Comparison of ENCODE assay signal across 8 cellular contexts in the genomic region with DNA sequence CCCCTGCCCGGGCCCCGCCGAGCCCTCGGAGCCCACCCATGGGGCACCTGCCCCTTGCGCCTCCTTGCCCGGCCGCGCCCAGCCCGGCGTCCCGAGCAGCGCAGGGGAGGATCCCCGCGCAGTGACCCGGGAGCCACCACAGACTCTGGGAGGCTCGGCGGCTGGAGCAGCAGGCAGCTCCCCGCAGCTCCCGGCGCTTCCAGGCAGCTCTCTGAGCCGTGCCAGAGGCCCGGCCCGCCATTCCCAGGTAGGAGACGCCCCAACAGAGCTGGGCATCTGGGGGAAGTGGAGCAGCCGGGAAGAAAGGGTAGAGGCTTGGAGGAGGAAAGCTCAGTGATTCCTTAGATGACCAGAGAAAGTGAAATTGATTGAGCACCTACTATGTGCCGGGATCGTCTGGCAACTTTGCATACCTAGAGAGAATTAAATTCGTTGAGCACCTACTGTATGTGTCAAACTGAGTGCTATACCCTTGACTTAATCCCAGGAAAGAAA. TPM values are rescaled to one million over a fixed set of nuclear protein-coding genes. Genes with fewer than 3 reads are reported as not detected.
DNase-seq lines count a peak whose midpoint lies in the region; ATAC-seq and TF ChIP-seq lines count a peak whose summit lies in the region.

No MANE protein-coding gene starts in this region.

- H3K27me3 ChIP-seq in heart left ventricle (peaks cover 0 to 36% (median 0%) of the 10 kb centered on the region in 9 donors), dorsolateral prefrontal cortex (no peaks in the 10 kb centered on the region), mucosa of rectum (ENCODE audit: control insufficient read depth in 2 of 2, insufficient read depth in 2 of 2, low read length in 2 of 2) (peaks cover 7 to 18% of the 10 kb centered on the region in 2 donors)

- H3K9me3 ChIP-seq in heart left ventricle, result no peaks in the 10 kb centered on the region
- H3K9me3 ChIP-seq in mucosa of rectum (ENCODE audit: control insufficient read depth in 2 of 2, low read length in 2 of 2), result no peaks in the 10 kb centered on the region

- 7 to 18% (median 9%) methylated on average over 14 to 28 of the region's 28 CpGs for WGBS in heart left ventricle, 4 donors

- no peaks in the 10 kb centered on the region for H3K36me3 ChIP-seq in heart left ventricle
- H3K36me3 ChIP-seq in mucosa of rectum (ENCODE audit: control insufficient read depth in 2 of 2, insufficient read depth in 2 of 2, low read length in 2 of 2), result no peaks in the 10 kb centered on the region

- H3K4me3 ChIP-seq in heart left ventricle (peak overlapping the region; percentile 36 to 70 (median 58)), dorsolateral prefrontal cortex (peak overlapping the region; percentile 10 to 84 (median 66)), mucosa of rectum (ENCODE audit: low read length in 2 of 2) (peak overlapping the region; percentile 71 to 75)

- ATAC-seq in heart left ventricle (peak in 1 of 4 donors; percentile 26), Right ventricle myocardium inferior (no peak), GM21515 (IDR thresholded peaks at IDR 0.05; ENCODE audit: unreplicated experiment) (no peak)

- TF ChIP-seq POLR2A in heart left ventricle (IDR thresholded peaks at IDR 0.05), result no peak

- H3K27ac ChIP-seq in heart left ventricle (peak overlapping the region in 9 of 12 donors; percentile 24 to 83 (median 53)), dorsolateral prefrontal cortex (peak overlapping the region in 44 of 59 donors; percentile 9 to 80 (median 64)), mucosa of rectum (ENCODE audit: low read depth in 2 of 2, low read length in 2 of 2) (peak overlapping the region; percentile 38 to 46)

- peaks cover 3 to 45% (median 17%) of the 10 kb centered on the region in 12 donors for H3K4me1 ChIP-seq in heart left ventricle
- peaks cover 8 to 12% of the 10 kb centered on the region in 2 donors for H3K4me1 ChIP-seq in mucosa of rectum (ENCODE audit: control insufficient read depth in 2 of 2, insufficient read depth in 2 of 2, low read length in 2 of 2)

- H3K9ac ChIP-seq in mucosa of rectum (ENCODE audit: low read depth in 1 of 2, low read length in 2 of 2), result peak overlapping the region in 1 of 2 donors; percentile 65

- TF ChIP-seq CTCF in heart left ventricle (IDR thresholded peaks at IDR 0.05), result no peak
- TF ChIP-seq CTCF in dorsolateral prefrontal cortex (IDR thresholded peaks at IDR 0.05 in 54 of 56, conservative IDR thresholded peaks at IDR 0.05 in 2 of 56; ENCODE audit: low read depth in 1 of 56, partially characterized antibody in 56 of 56), result no peak

- intact Hi-C loops in heart left ventricle (cut with DNase I), result loop anchor here in 1 of 10 donors (5.0 to 10.0 kb wide), 2 partner anchors 69 to 84 kb away; no protein-coding TSS in a partner anchor
- intact Hi-C loops in Right ventricle myocardium inferior (cut with DNase I), result loop anchor here (1.0 to 5.0 kb wide), 2 partner anchors 41 to 111 kb away; no protein-coding TSS in a partner anchor
- intact Hi-C loops in dorsolateral prefrontal cortex (cut with DNase I), result no loop called here

- DNase-seq in heart left ventricle (peak in 1 of 5 donors; percentile 42), Right ventricle myocardium inferior (ENCODE audit: missing footprints) (no peak), dorsolateral prefrontal cortex (peak in 1 of 10 donors; percentile 19), NCI-H187 treated with DMSO at 0.1 percent for 48 hours (lab: John Stamatoyannopoulos, UW) (no peak), NCI-H524 treated with DMSO at 0.1 percent for 48 hours (lab: John Stamatoyannopoulos, UW) (no peak), NCI-H1092 (lab: John Stamatoyannopoulos, UW) (no peak)

RNA-seq across cellular contexts. Expression of gene RASD2, which starts 0.7 kb away (rescaled TPM):
- total RNA-seq in heart left ventricle, result 10 to 100 TPM in 1 of 9 donors, 1 to 10 TPM in 8; 1.4 to 10.5 (median 5.3) TPM
- polyA plus RNA-seq in heart left ventricle, result 1 to 10 TPM; 3.7 to 4.8 TPM
- total RNA-seq in Right ventricle myocardium inferior, result 9.5 TPM
- total RNA-seq in dorsolateral prefrontal cortex, result 10 to 100 TPM; 10.5 to 80.1 (median 44.5) TPM
